Comparison of ENCODE assay signal across 27 cellular contexts in genomic region chr18:78309945-78310344, GRCh38.
"Had no signal": no experiment of that assay in that cellular context is flagged by ENCODE, and none has a peak within 500 bp of the region (broad histone marks: within the 10 kb centered on the region; RNA-seq: fewer than 3 reads in every experiment).

No MANE protein-coding gene starts in this region.

- H2AFZ ChIP-seq: hepatocyte had no signal

- ATAC-seq: gastrocnemius medialis, left colon, left lobe of liver, lower lobe of right lung, mucosa of descending colon had no signal

- H3K79me2 ChIP-seq: hepatocyte had no signal

- H3K9me3 Mint-ChIP-seq: mesothelial cell of epicardium had no signal

- H3K9me3 ChIP-seq: esophagus squamous epithelium, gastrocnemius medialis, left ventricle myocardium inferior, lower lobe of right lung had no signal

- H3K27ac ChIP-seq: coronary artery, dorsolateral prefrontal cortex, epithelial cell of prostate, esophagus squamous epithelium, gastrocnemius medialis, hepatocyte, left ventricle myocardium inferior, lower lobe of right lung had no signal

- H3K36me3 ChIP-seq: esophagus squamous epithelium, gastrocnemius medialis, left ventricle myocardium inferior, lower lobe of right lung had no signal

- H3K4me3 Mint-ChIP-seq: immature natural killer cell, mesothelial cell of epicardium, naive B cell had no signal

- H3K36me3 Mint-ChIP-seq: immature natural killer cell, mesothelial cell of epicardium had no signal

- H3K4me1 ChIP-seq: gastrocnemius medialis, left ventricle myocardium inferior, lower lobe of right lung had no signal

- H3K27ac Mint-ChIP-seq: immature natural killer cell, mesothelial cell of epicardium, naive B cell had no signal

- DNase-seq: dermis blood vessel endothelial cell; dorsolateral prefrontal cortex; effector CD4-positive, alpha-beta T cell; effector memory CD4-positive, alpha-beta T cell; erythroblast; esophagus squamous epithelium; foreskin fibroblast; foreskin melanocyte; gastrocnemius medialis; glutamatergic neuron; head of caudate nucleus; hypothalamus; immature natural killer cell; islet precursor cell; kidney; kidney glomerular epithelial cell; left colon; left ventricle myocardium inferior; lower lobe of right lung; mesenchymal stem cell; mucosa of descending colon; naive B cell had no signal

- H3K4me1 Mint-ChIP-seq: immature natural killer cell, naive B cell had no signal

- H3K27me3 ChIP-seq: esophagus squamous epithelium, gastrocnemius medialis, hepatocyte had no signal

- H3K4me3 ChIP-seq: coronary artery, dorsolateral prefrontal cortex, esophagus squamous epithelium, gastrocnemius medialis, hepatocyte, left ventricle myocardium inferior, lower lobe of right lung, mucosa of descending colon had no signal

- H3K4me2 ChIP-seq: hepatocyte had no signal
